In genomic region chr15:57216288-57216687, GRCh38 we compare ENCODE assay signal across 11 cellular contexts.
A peak's percentile ranks its signal among the peaks of the same experiment; 100 is the strongest.
DNase-seq lines count a peak whose midpoint lies in the region; ATAC-seq and TF ChIP-seq lines count a peak whose summit lies in the region.
"Had no signal": no experiment of that assay in that cellular context is flagged by ENCODE, and none has a peak within 500 bp of the region (broad histone marks: within the 10 kb centered on the region; RNA-seq: fewer than 3 reads in every experiment).

No MANE protein-coding gene starts in this region.

- TF ChIP-seq RAD21 in neural cell (conservative IDR thresholded peaks at IDR 0.05) = no peak

- no peaks in the 10 kb centered on the region for H3F3A ChIP-seq in neural cell (ENCODE audit: insufficient read depth, low read length, poor library complexity, severe bottlenecking)

- ATAC-seq in GM19395 (IDR thresholded peaks at IDR 0.05; ENCODE audit: unreplicated experiment) = no peak
- ATAC-seq: effector memory CD8-positive, alpha-beta T cell had no signal

- TF ChIP-seq EP300 in neural cell (conservative IDR thresholded peaks at IDR 0.05; ENCODE audit: poor library complexity, severe bottlenecking) = no peak

- H3K9me3 ChIP-seq in MG63 = no peaks in the 10 kb centered on the region
- H3K9me3 ChIP-seq in neural cell (ENCODE audit: low read length) = no peaks in the 10 kb centered on the region

- H4K20me1 ChIP-seq in neural cell (ENCODE audit: insufficient read depth) = no peaks in the 10 kb centered on the region

- H2AFZ ChIP-seq in neural cell (ENCODE audit: low read depth, low read length) = no peak overlapping the region
- H2AFZ ChIP-seq: parathyroid adenoma had no signal

- peaks cover 35% of the 10 kb centered on the region for H3K79me2 ChIP-seq in neural cell (replicated peaks; ENCODE audit: insufficient read depth, low read length)

- no peak overlapping the region for H3K9ac ChIP-seq in neural cell (ENCODE audit: low read length)
- H3K9ac ChIP-seq: parathyroid adenoma had no signal

- TF ChIP-seq CTCF in neural cell (IDR thresholded peaks at IDR 0.05; ENCODE audit: poor library complexity, severe bottlenecking) = no peak

- no peaks in the 10 kb centered on the region for H3K9me2 ChIP-seq in neural cell (ENCODE audit: insufficient read depth, low read length)

- peak overlapping the region; percentile 5 for H3K4me2 ChIP-seq in neural cell (ENCODE audit: low read length)

- H3K36me3 ChIP-seq in MG63 (no peaks in the 10 kb centered on the region), neural cell (ENCODE audit: insufficient read depth, low read length) (no peaks in the 10 kb centered on the region)

- H3K27ac ChIP-seq in neural cell (ENCODE audit: low read length) = no peak overlapping the region
- H3K27ac ChIP-seq: parathyroid adenoma had no signal

- H3K4me3 ChIP-seq in MG63 (peak overlapping the region; percentile 18), neural cell (ENCODE audit: low read length) (peak overlapping the region; percentile 56)

- H3K27me3 ChIP-seq in MG63 (no peaks in the 10 kb centered on the region), neural cell (ENCODE audit: insufficient read depth, low read depth, low read length) (no peaks in the 10 kb centered on the region)

- DNase-seq in ELR (ENCODE audit: low read depth) (peak; percentile 88), MG63 (peak; percentile 81), dermis blood vessel endothelial cell (peak; percentile 69), RPMI8226 (no peak)
- DNase-seq in central memory CD4-positive, alpha-beta T cell = no peak
- no peak for DNase-seq in activated effector memory CD4-positive, alpha-beta T cell treated with anti-CD3 and anti-CD28 coated beads, Interleukin-2, amount 50 U/mL, for 16 hours
- DNase-seq: effector memory CD8-positive, alpha-beta T cell; trophoblast cell had no signal

TF ChIP-seq in neural cell, 6 proteins besides CTCF, POLR2A, EP300 and RAD21:
- TF ChIP-seq REST (IDR thresholded peaks at IDR 0.05; ENCODE audit: borderline replicate concordance) = no peak
- no peak for TF ChIP-seq SMC3 (conservative IDR thresholded peaks at IDR 0.05; ENCODE audit: poor library complexity)
- no peak for TF ChIP-seq TAF1 (IDR thresholded peaks at IDR 0.05; ENCODE audit: low read depth)
- no peak for TF ChIP-seq EZH2 (IDR thresholded peaks at IDR 0.05; ENCODE audit: borderline replicate concordance, insufficient read depth, low read length, poor library complexity, severe bottlenecking)
- no peak for TF ChIP-seq POLR2AphosphoS5 (IDR thresholded peaks at IDR 0.05)
- no peak for TF ChIP-seq MXI1 (conservative IDR thresholded peaks at IDR 0.05; ENCODE audit: poor library complexity, severe bottlenecking)

Comparison
In these comparisons a context has a peak if more than half of its experiments do, and no peak if none do; other contexts are left out.
1. DNase-seq: peak in ELR (single experiment), MG63 (single experiment) and dermis blood vessel endothelial cell (single experiment); none in central memory CD4-positive, alpha-beta T cell (single experiment), RPMI8226 (single experiment) and activated effector memory CD4-positive, alpha-beta T cell treated with anti-CD3 and anti-CD28 coated beads, Interleukin-2, amount 50 U/mL, for 16 hours (single experiment).